Comparison of ENCODE assay signal across 1 cellular context in genomic region chr5:136174021-136174659, GRCh38.
TF ChIP-seq lines count a peak whose summit lies in the region.

No MANE protein-coding gene starts in this region.

TF ChIP-seq in K562, 482 proteins besides CTCF, POLR2A, EP300 and RAD21 (continued from another document and continues in another):
- no peak for TF ChIP-seq ZNF449 (CRISPR knock-in tag; IDR thresholded peaks at IDR 0.05)
- no peak for TF ChIP-seq ZNF316 (IDR thresholded peaks at IDR 0.05)
- no peak for TF ChIP-seq SRSF3 (IDR thresholded peaks at IDR 0.05; ENCODE audit: insufficient read depth, low read length)
- TF ChIP-seq PHB (CRISPR knock-in tag; IDR thresholded peaks at IDR 0.05), result no peak
- no peak for TF ChIP-seq MGA (IDR thresholded peaks at IDR 0.05)
- no peak for TF ChIP-seq RHOXF2B (CRISPR knock-in tag; conservative IDR thresholded peaks at IDR 0.05)
- TF ChIP-seq CEBPB (tag; IDR thresholded peaks at IDR 0.05), result peak; percentile 46
- 0 out of 4 replicates have a peak, but pooled peaks of 1 of the 2 experiments have one; percentile 42 for TF ChIP-seq MAZ (CRISPR knock-in tag; conservative IDR thresholded peaks at IDR 0.05 in 1 of 2, IDR thresholded peaks at IDR 0.05 in 1 of 2)
- TF ChIP-seq DDX20 (tag; IDR thresholded peaks at IDR 0.05; ENCODE audit: low read depth), result no peak
- TF ChIP-seq ETV6 (IDR thresholded peaks at IDR 0.05; ENCODE audit: borderline replicate concordance in 1 of 2, low read depth in 2 of 2, low read length in 1 of 2), result no peak
- no peak for TF ChIP-seq ETV6 (CRISPR knock-in tag; IDR thresholded peaks at IDR 0.05; ENCODE audit: borderline replicate concordance)
- no peak for TF ChIP-seq FOXO4 (CRISPR knock-in tag; IDR thresholded peaks at IDR 0.05)
- no peak for TF ChIP-seq HMG20B (CRISPR knock-in tag; IDR thresholded peaks at IDR 0.05)
- TF ChIP-seq ZNF511 (CRISPR knock-in tag; IDR thresholded peaks at IDR 0.05), result no peak
- no peak for TF ChIP-seq BCL6 (CRISPR knock-in tag; IDR thresholded peaks at IDR 0.05)
- TF ChIP-seq PHTF2 (CRISPR knock-in tag; IDR thresholded peaks at IDR 0.05), result no peak
- no peak for TF ChIP-seq FOXM1 (IDR thresholded peaks at IDR 0.05; ENCODE audit: low read depth)
- TF ChIP-seq FOXM1 (CRISPR knock-in tag; IDR thresholded peaks at IDR 0.05; ENCODE audit: low read depth), result no peak
- TF ChIP-seq PATZ1 (CRISPR knock-in tag; IDR thresholded peaks at IDR 0.05; ENCODE audit: borderline replicate concordance), result no peak
- no peak for TF ChIP-seq GATAD2A (IDR thresholded peaks at IDR 0.05)
- TF ChIP-seq SMARCA5 (IDR thresholded peaks at IDR 0.05), result no peak
- TF ChIP-seq FOXA1 (IDR thresholded peaks at IDR 0.05; ENCODE audit: borderline replicate concordance), result no peak
- no peak for TF ChIP-seq ELF4 (CRISPR knock-in tag; IDR thresholded peaks at IDR 0.05)
- TF ChIP-seq RUNX1 (IDR thresholded peaks at IDR 0.05; ENCODE audit: low read depth), result no peak
- TF ChIP-seq EWSR1 (IDR thresholded peaks at IDR 0.05; ENCODE audit: borderline replicate concordance, low read depth, partially characterized antibody), result no peak
- TF ChIP-seq SMARCA4 (IDR thresholded peaks at IDR 0.05), result peak; percentile 32; the same call in 1 of the 2 replicates
- no peak for TF ChIP-seq HLTF (IDR thresholded peaks at IDR 0.05)
- TF ChIP-seq CC2D1A (IDR thresholded peaks at IDR 0.05), result 0 out of 2 replicates have a peak, but pooled peaks have one; percentile 25
- peak; percentile 81 for TF ChIP-seq GATA2 (CRISPR knock-in tag; IDR thresholded peaks at IDR 0.05)
- no peak for TF ChIP-seq POU5F1 (IDR thresholded peaks at IDR 0.05; ENCODE audit: borderline replicate concordance, low read depth, low read length, partially characterized antibody)
- peak; percentile 47; the same call in 1 of the 2 replicates for TF ChIP-seq PML (IDR thresholded peaks at IDR 0.05; ENCODE audit: low read length)
- peak; percentile 50 for TF ChIP-seq STAT5A (IDR thresholded peaks at IDR 0.05; ENCODE audit: borderline replicate concordance, low read length)
- TF ChIP-seq ILK (tag; IDR thresholded peaks at IDR 0.05; ENCODE audit: borderline replicate concordance, low read depth), result no peak
- no peak for TF ChIP-seq TAF9B (IDR thresholded peaks at IDR 0.05; ENCODE audit: partially characterized antibody)
- no peak for TF ChIP-seq HCFC1 (IDR thresholded peaks at IDR 0.05; ENCODE audit: low read depth, low read length)
- no peak for TF ChIP-seq TRIM25 (IDR thresholded peaks at IDR 0.05; ENCODE audit: borderline replicate concordance)
- no peak for TF ChIP-seq BHLHE40 (IDR thresholded peaks at IDR 0.05; ENCODE audit: low read length)
- no peak for TF ChIP-seq TARDBP (IDR thresholded peaks at IDR 0.05)
- TF ChIP-seq ZNF586 (CRISPR knock-in tag; conservative IDR thresholded peaks at IDR 0.05), result no peak
- TF ChIP-seq EZH2 (IDR thresholded peaks at IDR 0.05; ENCODE audit: borderline replicate concordance, low read depth, low read length), result no peak
- no peak for TF ChIP-seq CTCFL (IDR thresholded peaks at IDR 0.05; ENCODE audit: borderline replicate concordance, insufficient read depth, low read depth, low read length, poor library complexity, severe bottlenecking)
- no peak for TF ChIP-seq CBX2 (IDR thresholded peaks at IDR 0.05; ENCODE audit: insufficient read depth, low read length, poor library complexity, severe bottlenecking)
- no peak for TF ChIP-seq C11orf30 (IDR thresholded peaks at IDR 0.05; ENCODE audit: low read depth)
- no peak for TF ChIP-seq RB1 (IDR thresholded peaks at IDR 0.05; ENCODE audit: low read depth)
- TF ChIP-seq NFXL1 (CRISPR knock-in tag; IDR thresholded peaks at IDR 0.05), result no peak
- no peak for TF ChIP-seq ZNF717 (CRISPR knock-in tag; IDR thresholded peaks at IDR 0.05)
- no peak for TF ChIP-seq ZKSCAN8 (CRISPR knock-in tag; IDR thresholded peaks at IDR 0.05)
- peak; percentile 69 for TF ChIP-seq CBFA2T2 (conservative IDR thresholded peaks at IDR 0.05)
- peak; percentile 77 for TF ChIP-seq TAL1 (IDR thresholded peaks at IDR 0.05)
- no peak for TF ChIP-seq GTF2F1 (IDR thresholded peaks at IDR 0.05; ENCODE audit: low read depth, low read length)
